Comparison of ENCODE assay signal across 23 cellular contexts in genomic region chr11:64913171-64913727, GRCh38. TPM values are rescaled to one million over a fixed set of nuclear protein-coding genes. Genes with fewer than 3 reads are reported as not detected.
"Had no signal": no experiment of that assay in that cellular context is flagged by ENCODE, and none has a peak within 500 bp of the region (broad histone marks: within the 10 kb centered on the region; RNA-seq: fewer than 3 reads in every experiment).

No MANE protein-coding gene starts in this region.

- H3K27me3 ChIP-seq: MG63, SJSA1 had no signal

- H3K36me3 ChIP-seq: MG63 had no signal

- DNase-seq: Karpas-422, KG1, MG63, NCI-H1092, NCI-H1105 treated with DMSO at 0.1 percent for 48 hours, NCI-H1417 treated with DMSO at 0.1 percent for 48 hours, NCI-H146, NCI-H1694 treated with DMSO at 0.1 percent for 48 hours, NCI-H1930, NCI-H2081 treated with DMSO at 0.1 percent for 48 hours, NCI-H2171, NCI-H226, NCI-H446, NCI-H510A, NCI-H524 treated with DMSO at 0.1 percent for 48 hours, NCI-H69, NCI-H774, Right ventricle myocardium superior, SIG-M5 had no signal

- FAIRE-seq: RCC 7860 had no signal

- H3K4me3 ChIP-seq: MG63, SJSA1, SK-N-MC had no signal

- H3K9me3 ChIP-seq: MG63, SJSA1 had no signal

- H3K27ac ChIP-seq: SJSA1, SK-N-MC had no signal

RNA-seq across cellular contexts. Expression of gene GPHA2, which starts 22.4 kb away (rescaled TPM):
- total RNA-seq: HT-29, Right ventricle myocardium superior, SJSA1 had no signal

RNA-seq across cellular contexts. Expression of gene MAJIN, which starts 58.7 kb away (rescaled TPM):
- total RNA-seq: HT-29, Right ventricle myocardium superior, SJSA1 had no signal
